In genomic region chr6:56366112-56366852, GRCh38 we compare ENCODE assay signal across 1 cellular context.
TF ChIP-seq lines count a peak whose summit lies in the region.

No MANE protein-coding gene starts in this region.

TF ChIP-seq in GM23338, 12 proteins besides CTCF, POLR2A, EP300 and RAD21 (continued from another document):
- TF ChIP-seq, protein P1, sequence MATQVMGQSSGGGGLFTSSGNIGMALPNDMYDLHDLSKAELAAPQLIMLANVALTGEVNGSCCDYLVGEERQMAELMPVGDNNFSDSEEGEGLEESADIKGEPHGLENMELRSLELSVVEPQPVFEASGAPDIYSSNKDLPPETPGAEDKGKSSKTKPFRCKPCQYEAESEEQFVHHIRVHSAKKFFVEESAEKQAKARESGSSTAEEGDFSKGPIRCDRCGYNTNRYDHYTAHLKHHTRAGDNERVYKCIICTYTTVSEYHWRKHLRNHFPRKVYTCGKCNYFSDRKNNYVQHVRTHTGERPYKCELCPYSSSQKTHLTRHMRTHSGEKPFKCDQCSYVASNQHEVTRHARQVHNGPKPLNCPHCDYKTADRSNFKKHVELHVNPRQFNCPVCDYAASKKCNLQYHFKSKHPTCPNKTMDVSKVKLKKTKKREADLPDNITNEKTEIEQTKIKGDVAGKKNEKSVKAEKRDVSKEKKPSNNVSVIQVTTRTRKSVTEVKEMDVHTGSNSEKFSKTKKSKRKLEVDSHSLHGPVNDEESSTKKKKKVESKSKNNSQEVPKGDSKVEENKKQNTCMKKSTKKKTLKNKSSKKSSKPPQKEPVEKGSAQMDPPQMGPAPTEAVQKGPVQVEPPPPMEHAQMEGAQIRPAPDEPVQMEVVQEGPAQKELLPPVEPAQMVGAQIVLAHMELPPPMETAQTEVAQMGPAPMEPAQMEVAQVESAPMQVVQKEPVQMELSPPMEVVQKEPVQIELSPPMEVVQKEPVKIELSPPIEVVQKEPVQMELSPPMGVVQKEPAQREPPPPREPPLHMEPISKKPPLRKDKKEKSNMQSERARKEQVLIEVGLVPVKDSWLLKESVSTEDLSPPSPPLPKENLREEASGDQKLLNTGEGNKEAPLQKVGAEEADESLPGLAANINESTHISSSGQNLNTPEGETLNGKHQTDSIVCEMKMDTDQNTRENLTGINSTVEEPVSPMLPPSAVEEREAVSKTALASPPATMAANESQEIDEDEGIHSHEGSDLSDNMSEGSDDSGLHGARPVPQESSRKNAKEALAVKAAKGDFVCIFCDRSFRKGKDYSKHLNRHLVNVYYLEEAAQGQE (IDR thresholded peaks at IDR 0.05; ENCODE audit: unreplicated experiment) = no peak
- no peak for TF ChIP-seq ZNF462 (CRISPR knock-in tag; IDR thresholded peaks at IDR 0.05)
- no peak for TF ChIP-seq NANOG (IDR thresholded peaks at IDR 0.05; ENCODE audit: borderline replicate concordance)
- TF ChIP-seq ZNF331 (CRISPR knock-in tag; IDR thresholded peaks at IDR 0.05; ENCODE audit: low read depth) = no peak
- TF ChIP-seq ETS1 (IDR thresholded peaks at IDR 0.05) = no peak
- no peak for TF ChIP-seq ZNF114 (CRISPR knock-in tag; IDR thresholded peaks at IDR 0.05)
- TF ChIP-seq POLR2AphosphoS5 (IDR thresholded peaks at IDR 0.05; ENCODE audit: low read depth) = no peak
- TF ChIP-seq CREB1 (CRISPR knock-in tag; IDR thresholded peaks at IDR 0.05; ENCODE audit: low read depth) = no peak
